15 cellular contexts compared by ENCODE assay signal in genomic region chr1:216330262-216330661, GRCh38.
A peak's percentile ranks its signal among the peaks of the same experiment; 100 is the strongest.
DNase-seq lines count a peak whose midpoint lies in the region; ATAC-seq, FAIRE-seq and TF ChIP-seq lines count a peak whose summit lies in the region.
"Had no signal": no experiment of that assay in that cellular context is flagged by ENCODE, and none has a peak within 500 bp of the region (broad histone marks: within the 10 kb centered on the region; RNA-seq: fewer than 3 reads in every experiment).

No MANE protein-coding gene starts in this region.

- no peaks in the 10 kb centered on the region for H3K27me3 Mint-ChIP-seq in activated naive CD8-positive, alpha-beta T cell treated with anti-CD3 and anti-CD28 coated beads, Interleukin-2, amount 50 U/mL, for 24 hours
- H3K27me3 Mint-ChIP-seq: B cell; CD4-positive, alpha-beta T cell had no signal

- H3K4me1 ChIP-seq in adipocyte (ENCODE audit: control insufficient read depth, insufficient read depth, low read length) = no peaks in the 10 kb centered on the region
- peaks cover 11% of the 10 kb centered on the region for H3K4me1 ChIP-seq in foreskin keratinocyte

- no peak overlapping the region for H3K4me3 ChIP-seq in adipocyte (ENCODE audit: low read length)

- ATAC-seq in foreskin keratinocyte = peak; percentile 58
- ATAC-seq in GM18873 (IDR thresholded peaks at IDR 0.05; ENCODE audit: low FRiP score, unreplicated experiment) = no peak
- ATAC-seq in activated naive CD8-positive, alpha-beta T cell treated with anti-CD3 and anti-CD28 coated beads, Interleukin-2, amount 50 U/mL, for 24 hours = no peak

- H3K4me3 Mint-ChIP-seq in activated naive CD8-positive, alpha-beta T cell treated with anti-CD3 and anti-CD28 coated beads, Interleukin-2, amount 50 U/mL, for 24 hours = no peak overlapping the region
- H3K4me3 Mint-ChIP-seq: B cell; CD4-positive, alpha-beta T cell; H9 had no signal

- H3K9ac ChIP-seq in adipocyte (ENCODE audit: low read length) = no peak overlapping the region

- no peak for FAIRE-seq in urothelium cell line (lab: Jason Lieb, UNC)

- no peak overlapping the region for H3K27ac Mint-ChIP-seq in activated naive CD8-positive, alpha-beta T cell treated with anti-CD3 and anti-CD28 coated beads, Interleukin-2, amount 50 U/mL, for 24 hours
- H3K27ac Mint-ChIP-seq: B cell; CD4-positive, alpha-beta T cell had no signal

- no peaks in the 10 kb centered on the region for H3K4me1 Mint-ChIP-seq in activated naive CD8-positive, alpha-beta T cell treated with anti-CD3 and anti-CD28 coated beads, Interleukin-2, amount 50 U/mL, for 24 hours
- H3K4me1 Mint-ChIP-seq: B cell had no signal

- H3K36me3 Mint-ChIP-seq in activated naive CD8-positive, alpha-beta T cell treated with anti-CD3 and anti-CD28 coated beads, Interleukin-2, amount 50 U/mL, for 24 hours (ENCODE audit: low read depth) = no peaks in the 10 kb centered on the region

- TF ChIP-seq CTCF in foreskin keratinocyte (conservative IDR thresholded peaks at IDR 0.05) (no peak), GM10266 (IDR thresholded peaks at IDR 0.05; ENCODE audit: control insufficient read depth, insufficient read depth, low read depth, missing control alignments) (no peak)

- H3K36me3 ChIP-seq in adipocyte (ENCODE audit: control insufficient read depth, insufficient read depth, low read length, severe bottlenecking) = no peaks in the 10 kb centered on the region

- DNase-seq in HT1080 (ENCODE audit: low read depth) = peak; percentile 37
- DNase-seq in adipocyte (ENCODE audit: low read depth) = peak; percentile 9
- DNase-seq in foreskin keratinocyte = peak in 1 of 2 donors; percentile 43
- DNase-seq in urothelium cell line (ENCODE audit: low spot score) = peak; percentile 16
- DNase-seq in GM10266 (ENCODE audit: extremely low spot score) = no peak
- DNase-seq in activated naive CD8-positive, alpha-beta T cell treated with anti-CD3 and anti-CD28 coated beads, Interleukin-2, amount 50 U/mL, for 24 hours = no peak
- DNase-seq: CD4-positive, alpha-beta T cell; DMS79 treated with DMSO at 0.1 percent for 48 hours; H9; KBM-7; NCI-H1048; NCI-H1694; NCI-H446 had no signal

- H3K9me3 ChIP-seq in adipocyte (ENCODE audit: control insufficient read depth, low read length) = no peaks in the 10 kb centered on the region

- H3K27me3 ChIP-seq in adipocyte (replicated peaks; ENCODE audit: control insufficient read depth, insufficient read depth, low read length) = no peaks in the 10 kb centered on the region
- H3K27me3 ChIP-seq in foreskin keratinocyte = no peaks in the 10 kb centered on the region

- H3K27ac ChIP-seq in foreskin keratinocyte = no peak overlapping the region

- H3K9me3 Mint-ChIP-seq in activated naive CD8-positive, alpha-beta T cell treated with anti-CD3 and anti-CD28 coated beads, Interleukin-2, amount 50 U/mL, for 24 hours = peaks cover 19% of the 10 kb centered on the region

Comparison
In these comparisons a context has a peak if more than half of its experiments do, and no peak if none do; other contexts are left out.
1. DNase-seq: peak in HT1080 (single experiment), adipocyte (single experiment) and urothelium cell line (single experiment); none in GM10266 (single experiment) and activated naive CD8-positive, alpha-beta T cell treated with anti-CD3 and anti-CD28 coated beads, Interleukin-2, amount 50 U/mL, for 24 hours (single experiment).